Comparison of ENCODE assay signal across 9 cellular contexts in the genomic region with DNA sequence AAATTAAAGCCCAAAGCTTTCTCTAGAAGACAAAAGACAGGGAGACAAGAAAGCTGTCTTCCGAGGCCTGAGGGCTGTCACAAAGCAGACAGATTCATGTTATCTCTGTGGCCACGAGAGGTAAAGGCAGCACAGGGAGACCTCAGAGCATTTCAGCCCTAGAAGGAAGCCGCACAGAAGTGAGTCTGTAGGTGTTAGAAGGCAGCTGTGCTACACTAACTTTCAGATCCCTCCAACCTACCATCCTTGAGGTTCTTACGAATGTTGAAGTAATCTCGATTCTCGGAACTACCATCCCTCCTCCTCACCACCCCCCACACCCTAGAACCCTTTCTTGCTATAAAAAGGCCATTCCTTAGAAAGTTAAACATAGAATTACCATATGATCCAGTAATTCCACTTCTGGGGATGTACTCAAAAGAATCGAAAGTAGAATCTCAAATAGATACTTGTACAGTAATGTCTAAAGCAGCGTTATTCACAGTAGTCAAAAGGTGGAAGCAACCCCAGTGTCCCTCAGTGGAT. TPM values are rescaled to one million over a fixed set of nuclear protein-coding genes. Genes with fewer than 3 reads are reported as not detected.
DNase-seq lines count a peak whose midpoint lies in the region; ATAC-seq, FAIRE-seq and TF ChIP-seq lines count a peak whose summit lies in the region.
"Had no signal": no experiment of that assay in that cellular context is flagged by ENCODE, and none has a peak within 500 bp of the region (broad histone marks: within the 10 kb centered on the region; RNA-seq: fewer than 3 reads in every experiment).

No MANE protein-coding gene starts in this region.

- TF ChIP-seq CTCF in activated CD8-positive, alpha-beta T cell treated with anti-CD3 and anti-CD28 coated beads for 36 hours (IDR thresholded peaks at IDR 0.05) = no peak
- TF ChIP-seq CTCF in HepG2 (CRISPR knock-in tag; IDR thresholded peaks at IDR 0.05) (no peak), osteoblast (IDR thresholded peaks at IDR 0.05; ENCODE audit: extremely low read depth, low read depth, low read length) (no peak)

- peak overlapping the region; percentile 33 for H3K4me3 Mint-ChIP-seq in activated CD8-positive, alpha-beta T cell treated with anti-CD3 and anti-CD28 coated beads for 36 hours

- no peak for TF ChIP-seq RAD21 in HepG2 (CRISPR knock-in tag; IDR thresholded peaks at IDR 0.05)

- H3K27ac ChIP-seq in HepG2 (ENCODE audit: extremely low read length, insufficient read depth, low read length) = no peak overlapping the region
- H3K27ac ChIP-seq in osteoblast (ENCODE audit: low read depth, low read length) = no peak overlapping the region
- H3K27ac ChIP-seq: HL-60 had no signal

- no peak overlapping the region for H3K4me3 ChIP-seq in HepG2 (replicated peaks in 1 of 3; ENCODE audit: insufficient read depth in 1 of 3, low read depth in 2 of 3, low read length in 3 of 3)
- no peak overlapping the region for H3K4me3 ChIP-seq in osteoblast (ENCODE audit: insufficient read depth, low read length)

- intact Hi-C loops in activated CD8-positive, alpha-beta T cell treated with anti-CD3 and anti-CD28 coated beads for 36 hours (cut with micrococcal nuclease) = loop anchor here (2.0 kb wide), 1 partner anchor 21 kb away; the partner anchor contains the start of gene LYST
- intact Hi-C loops in HepG2 (cut with micrococcal nuclease; ENCODE audit: unreplicated experiment) = no loop called here
- intact Hi-C loops in sciatic nerve (cut with DNase I) = no loop called here

- H3K9me3 ChIP-seq in HepG2 (ENCODE audit: low read length) = no peaks in the 10 kb centered on the region
- H3K9me3 ChIP-seq in osteoblast (ENCODE audit: low read depth, low read length) = no peaks in the 10 kb centered on the region

- H4K20me1 ChIP-seq in HepG2 (ENCODE audit: insufficient read depth, low read length) (no peaks in the 10 kb centered on the region), osteoblast (ENCODE audit: insufficient read depth, low read length) (no peaks in the 10 kb centered on the region)

- TF ChIP-seq EP300 in HepG2 (IDR thresholded peaks at IDR 0.05; ENCODE audit: low read depth in 2 of 2, low read length in 2 of 2) (no peak), HepG2 (CRISPR knock-in tag; IDR thresholded peaks at IDR 0.05; ENCODE audit: borderline replicate concordance) (no peak)

- CTCF ChIA-PET in activated CD8-positive, alpha-beta T cell treated with anti-CD3 and anti-CD28 coated beads for 36 hours (lab: Charles Lee) = interaction anchor here (0.8 to 3.7 kb wide), 8 partner anchors 8 to 84 kb away, joined by 3 to 22 read pairs (median 4); no protein-coding TSS in a partner anchor
- CTCF ChIA-PET in HepG2 (lab: Yijun Ruan, JAX; ENCODE audit: low intra/inter-chr PET ratio, low total read pairs) = no interaction called here

- ATAC-seq in GM19035 (IDR thresholded peaks at IDR 0.05; ENCODE audit: unreplicated experiment) (peak; percentile 86), HG03039 (IDR thresholded peaks at IDR 0.05; ENCODE audit: unreplicated experiment) (peak; percentile 70), HepG2 (no peak), sciatic nerve (no peak)
- peak; percentile 83 for ATAC-seq in activated CD8-positive, alpha-beta T cell treated with anti-CD3 and anti-CD28 coated beads for 36 hours

- H3K27me3 Mint-ChIP-seq in activated CD8-positive, alpha-beta T cell treated with anti-CD3 and anti-CD28 coated beads for 36 hours = no peaks in the 10 kb centered on the region

- H3K9me3 Mint-ChIP-seq in activated CD8-positive, alpha-beta T cell treated with anti-CD3 and anti-CD28 coated beads for 36 hours = peaks cover 2% of the 10 kb centered on the region

- no peak overlapping the region for H3K9ac ChIP-seq in HepG2 (ENCODE audit: insufficient read depth, low read depth, low read length)

- H3K36me3 ChIP-seq in HepG2 (replicated peaks in 1 of 2; ENCODE audit: control insufficient read depth in 1 of 2, insufficient read depth in 2 of 2, low read length in 2 of 2) = no peaks in the 10 kb centered on the region
- H3K36me3 ChIP-seq in osteoblast (ENCODE audit: insufficient read depth, low read length) = no peaks in the 10 kb centered on the region

- H3K27ac Mint-ChIP-seq in activated CD8-positive, alpha-beta T cell treated with anti-CD3 and anti-CD28 coated beads for 36 hours = peak overlapping the region; percentile 89

- peaks cover 24% of the 10 kb centered on the region for H3K4me1 ChIP-seq in HepG2 (ENCODE audit: insufficient read depth, low read length)
- peaks cover 4% of the 10 kb centered on the region for H3K4me1 ChIP-seq in osteoblast (ENCODE audit: insufficient read depth, low read length)

- BruUV-seq in HepG2 (replicated peaks; lab: Mats Ljungman, UMichigan) = no TSS peak

- H2AFZ ChIP-seq in HepG2 (ENCODE audit: low read length) (no peak overlapping the region), osteoblast (ENCODE audit: low read length) (no peak overlapping the region)

- H3K4me1 Mint-ChIP-seq in activated CD8-positive, alpha-beta T cell treated with anti-CD3 and anti-CD28 coated beads for 36 hours (ENCODE audit: low read depth) = peaks cover 58% of the 10 kb centered on the region

- POLR2A ChIA-PET in activated CD8-positive, alpha-beta T cell treated with anti-CD3 and anti-CD28 coated beads for 36 hours (lab: Charles Lee) = interaction anchor here (0.6 to 3.1 kb wide), 12 partner anchors 10 to 69 kb away, joined by 3 to 33 read pairs (median 5); partner anchors contain the start of gene LYST
- POLR2A ChIA-PET in HepG2 (lab: Yijun Ruan, JAX) = no interaction called here

- H3K4me2 ChIP-seq in HepG2 (ENCODE audit: low read depth, low read length) (no peak overlapping the region), osteoblast (ENCODE audit: insufficient read depth, low read length) (no peak overlapping the region)

- FAIRE-seq in HepG2 (lab: Jason Lieb, UNC) = no peak

- peaks cover 4% of the 10 kb centered on the region for H3K36me3 Mint-ChIP-seq in activated CD8-positive, alpha-beta T cell treated with anti-CD3 and anti-CD28 coated beads for 36 hours (ENCODE audit: low read depth)

- no peaks in the 10 kb centered on the region for H3K27me3 ChIP-seq in HepG2 (ENCODE audit: control insufficient read depth in 1 of 2, insufficient read depth in 2 of 2, low read length in 2 of 2)
- no peaks in the 10 kb centered on the region for H3K27me3 ChIP-seq in osteoblast (ENCODE audit: insufficient read depth, low read length)

- in situ Hi-C loops in HepG2 (cut with HindIII; ENCODE audit: extremely low pct_ligation_motif_present, low pct_unique_long_range_greater_than_20kb) = no loop called here

- peak; percentile 82 for DNase-seq in activated CD8-positive, alpha-beta T cell treated with anti-CD3 and anti-CD28 coated beads for 36 hours
- peak; percentile 72 for DNase-seq in stimulated activated CD4-positive, alpha-beta T cell treated with anti-CD3 and anti-CD28 coated beads, Interleukin-1b, Interleukin-23, amount 100 ng/mL, for 48 hours
- DNase-seq in HepG2 (ENCODE audit: low spot score) (no peak), sciatic nerve (ENCODE audit: low spot score) (no peak), osteoblast (ENCODE audit: insufficient read length, low spot score, missing footprints) (no peak), NCI-H774 (lab: John Stamatoyannopoulos, UW) (no peak)

- 74% methylated on average over 8 of the region's 8 CpGs for WGBS in HepG2 (ENCODE audit: low lambda C conversion rate)

- no peak for TF ChIP-seq POLR2A in HepG2 (IDR thresholded peaks at IDR 0.05; ENCODE audit: insufficient read depth in 1 of 2, low read depth in 2 of 2, low read length in 2 of 2)

- H3K79me2 ChIP-seq in HepG2 (ENCODE audit: insufficient read depth, low read length) (no peaks in the 10 kb centered on the region), osteoblast (ENCODE audit: insufficient read depth, low read length) (no peaks in the 10 kb centered on the region)

TF ChIP-seq in HepG2, 621 proteins besides CTCF, POLR2A, EP300 and RAD21 (continues in another document):
- TF ChIP-seq ZBTB43 (CRISPR knock-in tag; conservative IDR thresholded peaks at IDR 0.05) = no peak

RNA-seq across cellular contexts. Expression of gene LYST, which starts 21.5 kb away (rescaled TPM):
- 10 to 100 TPM; 77.4 to 87.3 TPM for total RNA-seq in activated CD8-positive, alpha-beta T cell treated with anti-CD3 and anti-CD28 coated beads for 36 hours
- total RNA-seq in HepG2 (2016; rRNA removed; fragmentation: Illumina TruSeq; extraction: Trizol) (2.5 and 2.7 TPM in 2 replicates), sciatic nerve (61.9 TPM), osteoblast (63.0 and 86.0 TPM in 2 replicates)
- 2.5 and 2.8 TPM in 2 replicates for total RNA-seq in HepG2 (2016; cell fraction: cytosol; rRNA removed; fragmentation: Illumina TruSeq; extraction: Trizol; ENCODE audit: low read depth)
- total RNA-seq in HepG2 (2016; cell fraction: insoluble cytoplasmic fraction; rRNA removed; fragmentation: Illumina TruSeq; extraction: Trizol) = 2.8 and 3.0 TPM in 2 replicates
- 1.3 and 1.6 TPM in 2 replicates for total RNA-seq in HepG2 (2016; cell fraction: membrane; rRNA removed; fragmentation: Illumina TruSeq; extraction: Trizol)
- total RNA-seq in HepG2 (2016; cell fraction: nucleus; rRNA removed; fragmentation: Illumina TruSeq; extraction: Trizol) = 5.8 and 6.4 TPM in 2 replicates
- 0.91 and 1.3 TPM in 2 replicates for polyA plus RNA-seq in HepG2 (2011; rRNA removed)
- 0.55 and 1.0 TPM in 2 replicates for polyA plus RNA-seq in HepG2 (2011; cell fraction: cytosol; rRNA removed)
- polyA plus RNA-seq in HepG2 (2011; cell fraction: nucleus; rRNA removed) = 1.5 and 1.6 TPM in 2 replicates
- 0.80 and 0.81 TPM in 2 replicates for polyA plus RNA-seq in HepG2 (2012)
- 2.1 and 2.9 TPM in 2 replicates for polyA plus RNA-seq in HepG2 (2016; cell fraction: cytosol; fragmentation: Illumina TruSeq; extraction: Trizol; ENCODE audit: low read depth)
- polyA plus RNA-seq in HepG2 (2016; cell fraction: insoluble cytoplasmic fraction; fragmentation: Illumina TruSeq; extraction: Trizol; ENCODE audit: low read depth) = 2.1 and 2.2 TPM in 2 replicates
- polyA plus RNA-seq in HepG2 (2016; cell fraction: membrane; fragmentation: Illumina TruSeq; extraction: Trizol; ENCODE audit: low read depth) = 1.7 and 1.8 TPM in 2 replicates
- 3.3 and 5.1 TPM in 2 replicates for polyA plus RNA-seq in HepG2 (2016; cell fraction: nucleus; fragmentation: Illumina TruSeq; extraction: Trizol; ENCODE audit: insufficient read depth, low read depth)
- 1.4 and 4.8 TPM in 2 replicates for polyA minus RNA-seq in HepG2 (2011; rRNA and poly(A)+ RNA removed; ENCODE audit: low replicate concordance)
- 2.0 and 2.5 TPM in 2 replicates for polyA minus RNA-seq in HepG2 (2011; cell fraction: cytosol; rRNA and poly(A)+ RNA removed)
- 7.7 and 8.7 TPM in 2 replicates for polyA minus RNA-seq in HepG2 (2011; cell fraction: nucleus; rRNA and poly(A)+ RNA removed)

Comparison
In these comparisons a context has a peak if more than half of its experiments do, and no peak if none do; other contexts are left out.
1. ATAC-seq: peak in GM19035 (single experiment), HG03039 (single experiment) and activated CD8-positive, alpha-beta T cell treated with anti-CD3 and anti-CD28 coated beads for 36 hours (single experiment); none in HepG2 (single experiment) and sciatic nerve (single experiment).
2. DNase-seq: peak in activated CD8-positive, alpha-beta T cell treated with anti-CD3 and anti-CD28 coated beads for 36 hours (single experiment) and stimulated activated CD4-positive, alpha-beta T cell treated with anti-CD3 and anti-CD28 coated beads, Interleukin-1b, Interleukin-23, amount 100 ng/mL, for 48 hours (single experiment); none in HepG2 (single experiment), sciatic nerve (single experiment), osteoblast (single experiment) and NCI-H774 (single experiment).